Comparison of ENCODE assay signal across 8 cellular contexts in genomic region chr6:159788276-159788675, GRCh38. TPM values are rescaled to one million over a fixed set of nuclear protein-coding genes. Genes with fewer than 3 reads are reported as not detected.
DNase-seq lines count a peak whose midpoint lies in the region; ATAC-seq and TF ChIP-seq lines count a peak whose summit lies in the region.

No MANE protein-coding gene starts in this region.

- no peaks in the 10 kb centered on the region for H3K27me3 Mint-ChIP-seq in natural killer cell treated with Interleukin-12 subunit alpha and Interleukin-12 subunit beta and Interleukin-15 and Interleukin-18, amount 100 ng/mL, for 72 hours

- peak overlapping the region; percentile 92 to 99 for H3K27ac Mint-ChIP-seq in natural killer cell treated with Interleukin-12 subunit alpha and Interleukin-12 subunit beta and Interleukin-15 and Interleukin-18, amount 100 ng/mL, for 72 hours

- peak overlapping the region; percentile 91 to 98 (median 95) for H3K4me2 ChIP-seq in BLaER1 treated with 17β-estradiol and CSF1 and Interleukin-3, amounts not matched to agents 10 nM and 100 nM

- H3K4me1 Mint-ChIP-seq in natural killer cell treated with Interleukin-12 subunit alpha and Interleukin-12 subunit beta and Interleukin-15 and Interleukin-18, amount 100 ng/mL, for 72 hours (ENCODE audit: low read depth in 2 of 2): peaks cover 34 to 57% of the 10 kb centered on the region in 2 donors

- ATAC-seq in natural killer cell treated with Interleukin-12 subunit alpha and Interleukin-12 subunit beta and Interleukin-15 and Interleukin-18, amount 100 ng/mL, for 72 hours: no peak
- ATAC-seq in HG03108 (IDR thresholded peaks at IDR 0.05; ENCODE audit: unreplicated experiment): no peak
- no peak for ATAC-seq in GM21825 (IDR thresholded peaks at IDR 0.05; ENCODE audit: unreplicated experiment)

- peak overlapping the region; percentile 83 to 95 (median 93); a peak in 21 of 22 replicates for H3K27ac ChIP-seq in BLaER1 treated with 17β-estradiol and CSF1 and Interleukin-3, amounts not matched to agents 10 nM and 100 nM
- H3K27ac ChIP-seq in coronary artery: peak overlapping the region in 1 of 2 donors; percentile 93

- peak overlapping the region; percentile 87 to 100 (median 98) for H3K4me3 ChIP-seq in BLaER1 treated with 17β-estradiol and CSF1 and Interleukin-3, amounts not matched to agents 10 nM and 100 nM
- H3K4me3 ChIP-seq in coronary artery: peak overlapping the region; percentile 95

- DNase-seq in coronary artery (ENCODE audit: low spot score) (no peak), AG20443 (ENCODE audit: low spot score) (no peak)
- no peak for DNase-seq in natural killer cell treated with Interleukin-12 subunit alpha and Interleukin-12 subunit beta and Interleukin-15 and Interleukin-18, amount 100 ng/mL, for 72 hours (ENCODE audit: low spot score)
- no peak for DNase-seq in effector CD4-positive, alpha-beta T cell

- peaks cover 46 to 87% (median 68%) of the 10 kb centered on the region in 11 experiments; a peak in 21 of 22 replicates for H4K20me1 ChIP-seq in BLaER1 treated with 17β-estradiol and CSF1 and Interleukin-3, amounts not matched to agents 10 nM and 100 nM

- no peaks in the 10 kb centered on the region for H3K27me3 ChIP-seq in BLaER1 treated with 17β-estradiol and CSF1 and Interleukin-3, amounts not matched to agents 10 nM and 100 nM

- H3K9ac ChIP-seq in BLaER1 treated with 17β-estradiol and CSF1 and Interleukin-3, amounts not matched to agents 10 nM and 100 nM: peak overlapping the region; percentile 93 to 99 (median 96)

- peak overlapping the region; percentile 92 for H3K4me3 Mint-ChIP-seq in natural killer cell treated with Interleukin-12 subunit alpha and Interleukin-12 subunit beta and Interleukin-15 and Interleukin-18, amount 100 ng/mL, for 72 hours

- H3K36me3 ChIP-seq in BLaER1 treated with 17β-estradiol and CSF1 and Interleukin-3, amounts not matched to agents 10 nM and 100 nM: peaks cover 60 to 73% (median 67%) of the 10 kb centered on the region in 11 experiments

- no peaks in the 10 kb centered on the region for H3K9me3 Mint-ChIP-seq in natural killer cell treated with Interleukin-12 subunit alpha and Interleukin-12 subunit beta and Interleukin-15 and Interleukin-18, amount 100 ng/mL, for 72 hours

- peaks cover 52% of the 10 kb centered on the region for H3K36me3 Mint-ChIP-seq in natural killer cell treated with Interleukin-12 subunit alpha and Interleukin-12 subunit beta and Interleukin-15 and Interleukin-18, amount 100 ng/mL, for 72 hours

- TF ChIP-seq CTCF in coronary artery (IDR thresholded peaks at IDR 0.05): no peak

- no peaks in the 10 kb centered on the region for H3K9me3 ChIP-seq in BLaER1 treated with 17β-estradiol and CSF1 and Interleukin-3, amounts not matched to agents 10 nM and 100 nM (replicated peaks in 1 of 11)

- peaks cover 35 to 47% (median 44%) of the 10 kb centered on the region in 10 experiments for H3K4me1 ChIP-seq in BLaER1 treated with 17β-estradiol and CSF1 and Interleukin-3, amounts not matched to agents 10 nM and 100 nM

TF ChIP-seq in PFSK-1, 5 proteins besides CTCF, POLR2A, EP300 and RAD21:
- TF ChIP-seq REST (IDR thresholded peaks at IDR 0.05; ENCODE audit: insufficient read depth in 1 of 2, low read depth in 2 of 2, low read length in 2 of 2) (no peak), FOXP2 (optimal IDR thresholded peaks at IDR 0.05; ENCODE audit: borderline replicate concordance, extremely low read depth, extremely low read length, insufficient read depth) (no peak), SIN3A (IDR thresholded peaks at IDR 0.05; ENCODE audit: borderline replicate concordance, insufficient read depth, low read length) (peak; percentile 7; the same call in 1 of the 2 replicates), POLR2AphosphoS5 (IDR thresholded peaks at IDR 0.05; ENCODE audit: low read depth, low read length) (no peak), TAF1 (IDR thresholded peaks at IDR 0.05; ENCODE audit: borderline replicate concordance, insufficient read depth, low read length) (no peak)

RNA-seq across cellular contexts. Expression of gene TCP1, which starts 1.1 kb away (rescaled TPM):
- polyA plus RNA-seq in PFSK-1 (2012; ENCODE audit: insufficient read length, low read depth): 578 TPM
- total RNA-seq in natural killer cell treated with Interleukin-12 subunit alpha and Interleukin-12 subunit beta and Interleukin-15 and Interleukin-18, amount 100 ng/mL, for 72 hours: 100 to 1,000 TPM; 360 to 498 TPM

RNA-seq across cellular contexts. Expression of gene MRPL18, which starts 2.0 kb away (rescaled TPM):
- 111 TPM for polyA plus RNA-seq in PFSK-1 (2012; ENCODE audit: insufficient read length, low read depth)
- 10 to 100 TPM; 65.8 to 82.4 TPM for total RNA-seq in natural killer cell treated with Interleukin-12 subunit alpha and Interleukin-12 subunit beta and Interleukin-15 and Interleukin-18, amount 100 ng/mL, for 72 hours

RNA-seq across cellular contexts. Expression of gene PNLDC1, which starts 11.8 kb away (rescaled TPM):
- polyA plus RNA-seq in PFSK-1 (2012; ENCODE audit: insufficient read length, low read depth): not detected
- 1 to 10 TPM in 1 of 2 donors, under 1 TPM in 1; 0.24 to 1.1 TPM for total RNA-seq in natural killer cell treated with Interleukin-12 subunit alpha and Interleukin-12 subunit beta and Interleukin-15 and Interleukin-18, amount 100 ng/mL, for 72 hours

RNA-seq across cellular contexts. Expression of gene ACAT2, which starts 26.4 kb away (rescaled TPM):
- 15.8 TPM for polyA plus RNA-seq in PFSK-1 (2012; ENCODE audit: insufficient read length, low read depth)
- total RNA-seq in natural killer cell treated with Interleukin-12 subunit alpha and Interleukin-12 subunit beta and Interleukin-15 and Interleukin-18, amount 100 ng/mL, for 72 hours: 10 to 100 TPM; 70.0 to 88.7 TPM
